ENCODE assay signal across 19 cellular contexts in the genomic region with DNA sequence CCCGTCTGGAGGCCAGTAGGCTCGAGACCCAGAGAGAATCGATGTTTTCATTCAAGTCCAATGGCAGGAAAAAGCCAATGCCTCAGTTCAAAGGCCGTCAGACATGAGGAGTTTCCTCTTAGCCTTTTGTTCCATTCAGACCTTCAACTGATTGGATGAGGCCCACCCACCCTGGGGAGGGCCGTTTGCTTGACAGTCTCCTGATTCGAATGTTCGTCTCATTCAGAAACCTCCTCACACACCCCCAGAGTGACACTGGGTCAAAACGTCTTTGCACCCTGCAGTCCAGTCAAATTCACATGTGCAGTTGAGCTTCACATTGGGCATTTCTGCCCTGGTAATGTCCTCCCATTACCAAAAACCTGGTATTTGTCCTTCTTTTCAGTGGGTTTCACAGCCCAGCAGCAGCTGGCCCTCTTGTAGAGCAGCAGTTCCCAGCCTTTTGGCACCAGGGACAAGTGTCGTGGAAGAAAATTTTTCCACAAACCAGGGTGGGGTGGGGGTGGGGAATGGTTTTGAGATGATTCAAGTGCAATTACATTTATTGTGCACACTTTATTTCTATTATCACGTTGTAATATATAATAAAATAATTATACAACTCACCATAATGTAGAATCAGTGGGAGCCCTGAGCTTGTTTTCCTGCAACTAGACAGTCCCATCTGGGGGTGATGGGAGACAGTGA. TPM values are rescaled to one million over a fixed set of nuclear protein-coding genes. Genes with fewer than 3 reads are reported as not detected.
DNase-seq lines count a peak whose midpoint lies in the region; ATAC-seq and TF ChIP-seq lines count a peak whose summit lies in the region.
"Had no signal": no experiment of that assay in that cellular context is flagged by ENCODE, and none has a peak within 500 bp of the region (broad histone marks: within the 10 kb centered on the region; RNA-seq: fewer than 3 reads in every experiment).

No MANE protein-coding gene starts in this region.

- no peaks in the 10 kb centered on the region for H3K36me3 Mint-ChIP-seq in natural killer cell treated with Interleukin-12 subunit alpha and Interleukin-12 subunit beta and Interleukin-15 and Interleukin-18, amount 100 ng/mL, for 72 hours
- H3K36me3 Mint-ChIP-seq in natural killer cell (no peaks in the 10 kb centered on the region), glutamatergic neuron (ENCODE audit: unreplicated experiment) (no peaks in the 10 kb centered on the region)
- H3K36me3 Mint-ChIP-seq: CD8-positive, alpha-beta T cell; IgD-negative memory B cell had no signal

- H3F3A ChIP-seq in Loucy (ENCODE audit: low read depth) = no peaks in the 10 kb centered on the region; the same call in 1 of the 2 replicates

- no peak for TF ChIP-seq POLR2A in lower leg skin (IDR thresholded peaks at IDR 0.05)

- peaks cover 25% of the 10 kb centered on the region; the same call in 1 of the 2 replicates for H3K79me2 ChIP-seq in Loucy (ENCODE audit: insufficient read depth, low read length)

- H2AFZ ChIP-seq in Loucy (ENCODE audit: low read length) = no peak overlapping the region

- intact Hi-C loops in natural killer cell (cut with micrococcal nuclease) = no loop called here
- intact Hi-C loops in lower leg skin (cut with DNase I; ENCODE audit: low total_unique reads) = no loop called here

- H3K4me3 Mint-ChIP-seq in natural killer cell treated with Interleukin-12 subunit alpha and Interleukin-12 subunit beta and Interleukin-15 and Interleukin-18, amount 100 ng/mL, for 72 hours = no peak overlapping the region
- H3K4me3 Mint-ChIP-seq in natural killer cell (no peak overlapping the region), glutamatergic neuron (ENCODE audit: unreplicated experiment) (no peak overlapping the region)
- H3K4me3 Mint-ChIP-seq: CD8-positive, alpha-beta T cell; IgD-negative memory B cell had no signal

- H3K9me3 Mint-ChIP-seq in natural killer cell treated with Interleukin-12 subunit alpha and Interleukin-12 subunit beta and Interleukin-15 and Interleukin-18, amount 100 ng/mL, for 72 hours = no peaks in the 10 kb centered on the region
- H3K9me3 Mint-ChIP-seq in natural killer cell (no peaks in the 10 kb centered on the region), glutamatergic neuron (ENCODE audit: unreplicated experiment) (peaks cover 8% of the 10 kb centered on the region)
- H3K9me3 Mint-ChIP-seq: CD8-positive, alpha-beta T cell; IgD-negative memory B cell had no signal

- no peak overlapping the region for H3K27ac Mint-ChIP-seq in natural killer cell treated with Interleukin-12 subunit alpha and Interleukin-12 subunit beta and Interleukin-15 and Interleukin-18, amount 100 ng/mL, for 72 hours
- H3K27ac Mint-ChIP-seq in natural killer cell = no peak overlapping the region
- peak overlapping the region; percentile 89 for H3K27ac Mint-ChIP-seq in glutamatergic neuron (ENCODE audit: unreplicated experiment)

- no peaks in the 10 kb centered on the region; the same call in 1 of the 2 replicates for H3K9me3 ChIP-seq in Loucy (ENCODE audit: insufficient read depth, low read depth, low read length)

- TF ChIP-seq CTCF in natural killer cell (IDR thresholded peaks at IDR 0.05) (no peak), Loucy (conservative IDR thresholded peaks at IDR 0.05; ENCODE audit: low read length) (no peak), glutamatergic neuron (IDR thresholded peaks at IDR 0.05; ENCODE audit: partially characterized antibody, unreplicated experiment) (no peak), lower leg skin (IDR thresholded peaks at IDR 0.05) (no peak)

- peaks cover 0 to 14% of the 10 kb centered on the region in 2 donors for H3K27me3 Mint-ChIP-seq in natural killer cell treated with Interleukin-12 subunit alpha and Interleukin-12 subunit beta and Interleukin-15 and Interleukin-18, amount 100 ng/mL, for 72 hours
- H3K27me3 Mint-ChIP-seq in natural killer cell (ENCODE audit: low read depth in 2 of 2) = peaks cover 16 to 22% of the 10 kb centered on the region in 2 donors
- peaks cover 14% of the 10 kb centered on the region for H3K27me3 Mint-ChIP-seq in glutamatergic neuron (ENCODE audit: unreplicated experiment)

- H3K4me1 Mint-ChIP-seq in natural killer cell treated with Interleukin-12 subunit alpha and Interleukin-12 subunit beta and Interleukin-15 and Interleukin-18, amount 100 ng/mL, for 72 hours (ENCODE audit: low read depth in 2 of 2) = peaks cover 0 to 2% of the 10 kb centered on the region in 2 donors
- H3K4me1 Mint-ChIP-seq in natural killer cell (peaks cover 0 to 8% of the 10 kb centered on the region in 2 donors), glutamatergic neuron (ENCODE audit: low read depth, unreplicated experiment) (peaks cover 36% of the 10 kb centered on the region)

- peaks cover 81% of the 10 kb centered on the region for H3K4me1 ChIP-seq in Loucy (ENCODE audit: insufficient read depth, low read length, poor library complexity, severe bottlenecking)

- peak; percentile 16 for DNase-seq in natural killer cell treated with Interleukin-12 subunit alpha and Interleukin-12 subunit beta and Interleukin-15 and Interleukin-18, amount 100 ng/mL, for 72 hours (ENCODE audit: low spot score)
- DNase-seq in natural killer cell (no peak), glutamatergic neuron (no peak), NCI-H2029 treated with DMSO at 0.1 percent for 48 hours (lab: John Stamatoyannopoulos, UW) (no peak), lower leg skin (ENCODE audit: low spot score in 2 of 2) (no peak), SIG-M5 treated with dmso at 0.1 percent for 504 hours (lab: John Stamatoyannopoulos, UW; ENCODE audit: unreplicated experiment) (no peak)
- DNase-seq: DMS79 treated with DMSO at 0.1 percent for 48 hours, HCEC 1CT, NCI-H1930, NCI-H2171, NCI-H446 treated with DMSO at 0.1 percent for 48 hours, NCI-H748 treated with DMSO at 0.1 percent for 48 hours, OCI-M1, RPMI8226, SIG-M5 had no signal

- H3K4me2 ChIP-seq in Loucy (ENCODE audit: low read depth, low read length, poor library complexity, severe bottlenecking) = no peak overlapping the region

- H3K9ac ChIP-seq in Loucy (ENCODE audit: low read depth, low read length, poor library complexity, severe bottlenecking) = peak overlapping the region; percentile 73

- H3K27me3 ChIP-seq in Loucy (ENCODE audit: insufficient read depth, low read length, poor library complexity, severe bottlenecking) = no peaks in the 10 kb centered on the region

- no peaks in the 10 kb centered on the region for H3K9me2 ChIP-seq in Loucy (replicated peaks; ENCODE audit: low read depth, low read length)

- no peaks in the 10 kb centered on the region for H3K36me3 ChIP-seq in Loucy (ENCODE audit: insufficient read depth, low read length)

- WGBS in lower leg skin, 2 donors = 83 to 86% methylated on average over 10 of the region's 10 CpGs

- ATAC-seq in natural killer cell treated with Interleukin-12 subunit alpha and Interleukin-12 subunit beta and Interleukin-15 and Interleukin-18, amount 100 ng/mL, for 72 hours = no peak
- no peak for ATAC-seq in natural killer cell

- no peaks in the 10 kb centered on the region for H4K20me1 ChIP-seq in Loucy (ENCODE audit: insufficient read depth, low read length, poor library complexity, severe bottlenecking)

- H3K4me3 ChIP-seq in Loucy (ENCODE audit: low read length, poor library complexity, severe bottlenecking) (no peak overlapping the region), lower leg skin (ENCODE audit: low read depth, poor library complexity, severe bottlenecking) (no peak overlapping the region)

RNA-seq across cellular contexts. Expression of gene RSPH1, which starts 40.1 kb away (rescaled TPM):
- under 1 TPM in 1 of 2 donors, not detected in 1; 0.25 TPM for total RNA-seq in natural killer cell treated with Interleukin-12 subunit alpha and Interleukin-12 subunit beta and Interleukin-15 and Interleukin-18, amount 100 ng/mL, for 72 hours
- total RNA-seq in natural killer cell (under 1 TPM in 1 of 3 donors, not detected in 2; 0.16 TPM), glutamatergic neuron (ENCODE audit: unreplicated experiment) (0.42 TPM), lower leg skin (1 to 10 TPM in 3 of 4 donors, under 1 TPM in 1; 0.34 to 3.7 (median 2.1) TPM)

RNA-seq across cellular contexts. Expression of gene UBASH3A, which starts 52.2 kb away (rescaled TPM):
- total RNA-seq in natural killer cell treated with Interleukin-12 subunit alpha and Interleukin-12 subunit beta and Interleukin-15 and Interleukin-18, amount 100 ng/mL, for 72 hours = 1 to 10 TPM; 1.7 to 9.2 TPM
- total RNA-seq in natural killer cell (1 to 10 TPM in 2 of 3 donors, under 1 TPM in 1; 0.66 to 5.0 (median 2.0) TPM), glutamatergic neuron (ENCODE audit: unreplicated experiment) (not detected), lower leg skin (under 1 TPM in 1 of 4 donors, not detected in 3; 0.23 TPM)
- total RNA-seq: G401 had no signal

RNA-seq across cellular contexts. Expression of gene SLC37A1, which starts 57.8 kb away (rescaled TPM):
- 10 to 100 TPM; 17.2 to 22.5 TPM for total RNA-seq in natural killer cell treated with Interleukin-12 subunit alpha and Interleukin-12 subunit beta and Interleukin-15 and Interleukin-18, amount 100 ng/mL, for 72 hours
- total RNA-seq in natural killer cell (10 to 100 TPM; 24.8 to 25.8 (median 25.3) TPM), glutamatergic neuron (ENCODE audit: unreplicated experiment) (65.7 TPM), lower leg skin (10 to 100 TPM in 3 of 4 donors, 1 to 10 TPM in 1; 7.4 to 19.2 (median 16.9) TPM)
